12 cellular contexts compared by ENCODE assay signal in genomic region chr6:156854466-156855161, GRCh38.
"Had no signal": no experiment of that assay in that cellular context is flagged by ENCODE, and none has a peak within 500 bp of the region (broad histone marks: within the 10 kb centered on the region; RNA-seq: fewer than 3 reads in every experiment).

No MANE protein-coding gene starts in this region.

- H3K27me3 ChIP-seq: adrenal gland, colonic mucosa, heart left ventricle, tibial artery had no signal

- H3K27ac ChIP-seq: adrenal gland, colonic mucosa, tibial artery had no signal

- H3K9me3 ChIP-seq: adrenal gland, colonic mucosa, heart left ventricle, tibial artery had no signal

- H3K27me3 Mint-ChIP-seq: naive thymus-derived CD8-positive, alpha-beta T cell had no signal

- H3K36me3 ChIP-seq: adrenal gland, colonic mucosa, heart left ventricle, tibial artery had no signal

- H3K9me3 Mint-ChIP-seq: naive thymus-derived CD8-positive, alpha-beta T cell had no signal

- DNase-seq: activated CD4-positive, alpha-beta T cell treated with anti-CD3 and anti-CD28 coated beads, Interleukin-2, amount 50 U/mL, for 1 hour; activated CD4-positive, CD25-positive, alpha-beta regulatory T cell; activated effector memory CD4-positive, alpha-beta T cell treated with anti-CD3 and anti-CD28 coated beads, Interleukin-2, amount 50 U/mL, for 16 hours; adrenal gland; colonic mucosa; heart left ventricle; naive thymus-derived CD8-positive, alpha-beta T cell; posterior cingulate gyrus; stimulated activated CD4-positive, alpha-beta T cell treated with anti-CD3 and anti-CD28 coated beads, Interleukin-15, amount 100 ng/mL, for 24 hours; stimulated activated CD4-positive, alpha-beta T cell treated with anti-CD3 and anti-CD28 coated beads, Interleukin-4, amount 100 ng/mL, for 24 hours; T1000; tibial artery had no signal

- H3K4me1 ChIP-seq: colonic mucosa had no signal

- H3K4me3 ChIP-seq: adrenal gland, colonic mucosa, heart left ventricle, tibial artery had no signal

- ATAC-seq: heart left ventricle; naive thymus-derived CD8-positive, alpha-beta T cell had no signal
